Comparison of ENCODE assay signal across 18 cellular contexts in genomic region chr2:109695290-109695689, GRCh38.
"Had no signal": no experiment of that assay in that cellular context is flagged by ENCODE, and none has a peak within 500 bp of the region (broad histone marks: within the 10 kb centered on the region; RNA-seq: fewer than 3 reads in every experiment).

No MANE protein-coding gene starts in this region.

- H3K4me3 Mint-ChIP-seq: activated naive CD8-positive, alpha-beta T cell treated with anti-CD3 and anti-CD28 coated beads for 36 hours; activated T-cell treated with anti-CD3 and anti-CD28 coated beads, Interleukin-2, amount 50 U/mL, for 4 hours; central memory CD8-positive, alpha-beta T cell; naive thymus-derived CD8-positive, alpha-beta T cell; stimulated activated naive CD8-positive, alpha-beta T cell treated with anti-CD3 and anti-CD28 coated beads, Interleukin-15, amount 100 ng/mL, for 72 hours had no signal

- H3K4me3 ChIP-seq: heart right ventricle, lower lobe of right lung, prostate gland, right atrium auricular region had no signal

- H3K9me3 Mint-ChIP-seq: activated T-cell treated with anti-CD3 and anti-CD28 coated beads, Interleukin-2, amount 50 U/mL, for 4 hours; naive thymus-derived CD8-positive, alpha-beta T cell had no signal

- H3K4me1 Mint-ChIP-seq: activated naive CD8-positive, alpha-beta T cell treated with anti-CD3 and anti-CD28 coated beads for 36 hours; central memory CD8-positive, alpha-beta T cell; naive thymus-derived CD8-positive, alpha-beta T cell had no signal

- H3K27me3 ChIP-seq: heart right ventricle, right atrium auricular region had no signal

- H3K36me3 Mint-ChIP-seq: naive thymus-derived CD8-positive, alpha-beta T cell had no signal

- DNase-seq: activated CD4-positive, alpha-beta T cell treated with anti-CD3 and anti-CD28 coated beads, Interleukin-2, amount 50 U/mL, for 4 hours; activated CD8-positive, alpha-beta memory T cell treated with anti-CD3 and anti-CD28 coated beads, Interleukin-2, amount 50 U/mL, for 48 hours; activated naive CD4-positive, alpha-beta T cell treated with Interleukin-2 at 50 U/mL for 16 hours; activated naive CD8-positive, alpha-beta T cell treated with anti-CD3 and anti-CD28 coated beads for 36 hours; activated T-cell treated with anti-CD3 and anti-CD28 coated beads, Interleukin-2, amount 50 U/mL, for 4 hours; effector memory CD4-positive, alpha-beta T cell; heart right ventricle; kidney; lower lobe of right lung; naive thymus-derived CD8-positive, alpha-beta T cell; stimulated activated CD4-positive, alpha-beta T cell treated with anti-CD3 and anti-CD28 coated beads, Interleukin-12 subunit alpha, Interleukin-12 subunit beta, amount 100 ng/mL, for 4 hours; stimulated activated CD4-positive, alpha-beta T cell treated with anti-CD3 and anti-CD28 coated beads, Interleukin-4, amount 100 ng/mL, for 4 hours; stimulated activated naive CD8-positive, alpha-beta T cell treated with anti-CD3 and anti-CD28 coated beads, Interleukin-15, amount 100 ng/mL, for 72 hours; T-helper 1 cell had no signal

- H3K9me3 ChIP-seq: lower lobe of right lung, prostate gland, right atrium auricular region had no signal

- ATAC-seq: activated T-cell treated with anti-CD3 and anti-CD28 coated beads, Interleukin-2, amount 50 U/mL, for 4 hours; heart right ventricle; left lobe of liver; lower lobe of right lung; naive thymus-derived CD8-positive, alpha-beta T cell; stimulated activated naive CD8-positive, alpha-beta T cell treated with anti-CD3 and anti-CD28 coated beads, Interleukin-15, amount 100 ng/mL, for 72 hours had no signal

- H3K36me3 ChIP-seq: heart right ventricle, lower lobe of right lung, prostate gland, right atrium auricular region had no signal

- H3K27ac Mint-ChIP-seq: activated naive CD8-positive, alpha-beta T cell treated with anti-CD3 and anti-CD28 coated beads for 36 hours; naive thymus-derived CD8-positive, alpha-beta T cell; stimulated activated naive CD8-positive, alpha-beta T cell treated with anti-CD3 and anti-CD28 coated beads, Interleukin-15, amount 100 ng/mL, for 72 hours had no signal

- H3K27ac ChIP-seq: heart right ventricle, lower lobe of right lung, prostate gland, right atrium auricular region had no signal
